In genomic region chr16:53428681-53429080, GRCh38 we compare ENCODE assay signal across 25 cellular contexts.
"Had no signal": no experiment of that assay in that cellular context is flagged by ENCODE, and none has a peak within 500 bp of the region (broad histone marks: within the 10 kb centered on the region; RNA-seq: fewer than 3 reads in every experiment).

No MANE protein-coding gene starts in this region.

- H2AFZ ChIP-seq: hepatocyte had no signal

- H3K4me3 ChIP-seq: adrenal gland, colonic mucosa, dorsolateral prefrontal cortex, esophagus muscularis mucosa, hepatocyte, pancreas, thyroid gland had no signal

- H3K4me1 ChIP-seq: colonic mucosa had no signal

- ATAC-seq: activated T-cell treated with anti-CD3 and anti-CD28 coated beads, Interleukin-2, amount 50 U/mL, for 4 hours; effector memory CD8-positive, alpha-beta T cell; left ventricle myocardium superior; right cardiac atrium had no signal

- H3K79me2 ChIP-seq: hepatocyte had no signal

- DNase-seq: activated B cell treated with CpG ODN at 0.5 μM for 24 hours; activated CD4-positive, alpha-beta T cell treated with anti-CD3 and anti-CD28 coated beads for 4 hours; activated CD4-positive, alpha-beta T cell treated with anti-CD3 and anti-CD28 coated beads, Interleukin-2, amount 50 U/mL, for 48 hours; activated CD8-positive, alpha-beta memory T cell treated with anti-CD3 and anti-CD28 coated beads, Interleukin-2, amount 50 U/mL, for 48 hours; activated naive CD4-positive, alpha-beta T cell; activated T-cell treated with anti-CD3 and anti-CD28 coated beads, Interleukin-2, amount 50 U/mL, for 4 hours; colonic mucosa; dorsolateral prefrontal cortex; effector memory CD8-positive, alpha-beta T cell; glutamatergic neuron; left ventricle myocardium superior; right cardiac atrium; stimulated activated CD4-positive, alpha-beta T cell treated with anti-CD3 and anti-CD28 coated beads, Interleukin-12 subunit alpha, Interleukin-12 subunit beta, amount 100 ng/mL, for 4 hours; stimulated activated CD4-positive, alpha-beta T cell treated with anti-CD3 and anti-CD28 coated beads, Interleukin-4, amount 100 ng/mL, for 4 hours; substantia nigra; T-helper 9 cell had no signal

- H3K4me2 ChIP-seq: hepatocyte had no signal

- H3K9me3 ChIP-seq: adrenal gland, colonic mucosa, esophagus muscularis mucosa, pancreas, thyroid gland had no signal

- H3K27ac ChIP-seq: adrenal gland, colonic mucosa, dorsolateral prefrontal cortex, esophagus muscularis mucosa, hepatocyte, pancreas, thyroid gland had no signal

- H3K36me3 ChIP-seq: adrenal gland, colonic mucosa, esophagus muscularis mucosa, pancreas, thyroid gland had no signal

- H3K27me3 ChIP-seq: adrenal gland, colonic mucosa, esophagus muscularis mucosa, hepatocyte, pancreas, thyroid gland had no signal

- FAIRE-seq: astrocyte, bronchial epithelial cell, endothelial cell of umbilical vein, frontal cortex, pancreas had no signal
